26 cellular contexts compared by ENCODE assay signal in genomic region chr5:44827681-44828080, GRCh38.
"Had no signal": no experiment of that assay in that cellular context is flagged by ENCODE, and none has a peak within 500 bp of the region (broad histone marks: within the 10 kb centered on the region; RNA-seq: fewer than 3 reads in every experiment).

No MANE protein-coding gene starts in this region.

- FAIRE-seq: K562 had no signal

- DNase-seq: activated CD4-positive, alpha-beta memory T cell treated with anti-CD3 and anti-CD28 coated beads for 36 hours; activated CD4-positive, alpha-beta T cell treated with anti-CD3 and anti-CD28 coated beads for 36 hours; activated CD4-positive, alpha-beta T cell treated with anti-CD3 and anti-CD28 coated beads, Interleukin-2, amount 50 U/mL, for 1 hour; activated CD8-positive, alpha-beta memory T cell treated with anti-CD3 and anti-CD28 coated beads, Interleukin-2, amount 50 U/mL, for 4 hours; activated effector memory CD4-positive, alpha-beta T cell treated with Interleukin-2 at 50 U/mL for 16 hours; activated naive CD4-positive, alpha-beta T cell treated with anti-CD3 and anti-CD28 coated beads, Interleukin-2, amount 10 ng/mL, durations not matched to agents 7 days and 5 days; activated naive CD8-positive, alpha-beta T cell treated with anti-CD3 and anti-CD28 coated beads, Interleukin-2, amount 50 U/mL, for 24 hours; activated T-cell treated with anti-CD3 and anti-CD28 coated beads, Interleukin-2, amount 50 U/mL, for 48 hours; aorta; brain microvascular endothelial cell; central memory CD4-positive, alpha-beta T cell; NCI-H1092 treated with DMSO at 0.1 percent for 48 hours; NCI-H1417; NCI-H146; NCI-H187; NCI-H2029 treated with DMSO at 0.1 percent for 48 hours; NCI-H2107; NCI-H2171; NCI-H510A treated with DMSO at 0.1 percent for 48 hours; NK-92 treated with Interleukin-12 subunit alpha and Interleukin-12 subunit beta, amount 100 ng/mL, for 24 hours; PC-3; Peyer's patch; Right ventricle myocardium superior; T1000 had no signal

- H3K27ac ChIP-seq: brain microvascular endothelial cell, Peyer's patch, SK-N-MC had no signal
